15 cellular contexts compared by ENCODE assay signal in genomic region chr3:187022403-187023029, GRCh38.
DNase-seq lines count a peak whose midpoint lies in the region; ATAC-seq, FAIRE-seq and TF ChIP-seq lines count a peak whose summit lies in the region.
"Had no signal": no experiment of that assay in that cellular context is flagged by ENCODE, and none has a peak within 500 bp of the region (broad histone marks: within the 10 kb centered on the region; RNA-seq: fewer than 3 reads in every experiment).

No MANE protein-coding gene starts in this region.

- intact Hi-C loops in K562 (cut with micrococcal nuclease), result loop anchor here (2.0 to 5.0 kb wide), 2 partner anchors 70 to 92 kb away; partner anchors contain the start of gene ST6GAL1
- intact Hi-C loops in upper lobe of right lung (cut with DNase I), result no loop called here

- H3K79me2 ChIP-seq in OCI-LY3 (ENCODE audit: low read length) (peaks cover 85% of the 10 kb centered on the region), K562 (ENCODE audit: control insufficient read depth, insufficient read depth, low read length) (peaks cover 43% of the 10 kb centered on the region)

- TF ChIP-seq EP300 in K562 (IDR thresholded peaks at IDR 0.05; ENCODE audit: low read length), result peak; percentile 99

- POLR2A ChIA-PET in K562 (lab: Yijun Ruan, JAX), result interaction anchor here (0.8 to 1.5 kb wide), 6 partner anchors 9 to 619 kb away, joined by 3 to 5 read pairs (median 4); no protein-coding TSS in a partner anchor

- H3K36me3 ChIP-seq in OCI-LY3 (replicated peaks; ENCODE audit: low read depth, low read length) (peaks cover 28% of the 10 kb centered on the region), K562 (ENCODE audit: control insufficient read depth, insufficient read depth, low read length) (peaks cover 26% of the 10 kb centered on the region), upper lobe of right lung (no peaks in the 10 kb centered on the region), Peyer's patch (no peaks in the 10 kb centered on the region)
- H3K36me3 ChIP-seq: pancreas had no signal

- H3K27ac Mint-ChIP-seq in activated naive CD4-positive, alpha-beta T cell treated with anti-CD3 and anti-CD28 coated beads, Interleukin-2, amount 10 ng/mL, durations not matched to agents 7 days and 5 days, result peak overlapping the region; percentile 97
- peak overlapping the region; percentile 78 for H3K27ac Mint-ChIP-seq in stimulated activated effector memory CD8-positive, alpha-beta T cell treated with anti-CD3 and anti-CD28 coated beads, Interleukin-12 subunit alpha, Interleukin-12 subunit beta, amount 100 ng/mL, for 72 hours

- H3K4me1 ChIP-seq in OCI-LY3 (ENCODE audit: low read length) (peaks cover 80% of the 10 kb centered on the region), K562 (replicated peaks in 1 of 2; ENCODE audit: control insufficient read depth in 2 of 2, insufficient read depth in 2 of 2, low read length in 2 of 2) (peaks cover 40 to 53% of the 10 kb centered on the region in 2 experiments), upper lobe of right lung (peaks cover 18% of the 10 kb centered on the region), Peyer's patch (peaks cover 0 to 8% (median 0%) of the 10 kb centered on the region in 4 donors)
- H3K4me1 ChIP-seq: pancreas had no signal

- H3K9ac ChIP-seq in OCI-LY3 (ENCODE audit: low read length) (peak overlapping the region; percentile 74), K562 (ENCODE audit: insufficient read depth in 1 of 2, low read depth in 2 of 2, low read length in 2 of 2) (peak overlapping the region in 1 of 2 experiments; percentile 41; a peak in 1 of 4 replicates)

- H2AFZ ChIP-seq in OCI-LY3 (ENCODE audit: low read depth, low read length) (no peak overlapping the region), K562 (ENCODE audit: low read depth, low read length) (no peak overlapping the region)

- H3K9me3 ChIP-seq in OCI-LY3 (ENCODE audit: insufficient read depth, low read length) (peaks cover 8% of the 10 kb centered on the region; the same call in 1 of the 2 replicates), K562 (replicated peaks; ENCODE audit: control insufficient read depth, insufficient read depth, low read depth, low read length) (0 out of 2 replicates have a peak, but pooled peaks cover 2% of the 10 kb centered on the region), upper lobe of right lung (no peaks in the 10 kb centered on the region), Peyer's patch (no peaks in the 10 kb centered on the region)
- H3K9me3 ChIP-seq: pancreas had no signal

- peaks cover 68% of the 10 kb centered on the region for H3K4me1 Mint-ChIP-seq in activated naive CD4-positive, alpha-beta T cell treated with anti-CD3 and anti-CD28 coated beads, Interleukin-2, amount 10 ng/mL, durations not matched to agents 7 days and 5 days
- peaks cover 57% of the 10 kb centered on the region for H3K4me1 Mint-ChIP-seq in stimulated activated effector memory CD8-positive, alpha-beta T cell treated with anti-CD3 and anti-CD28 coated beads, Interleukin-12 subunit alpha, Interleukin-12 subunit beta, amount 100 ng/mL, for 72 hours

- FAIRE-seq in K562 (lab: Jason Lieb, UNC), result peak; percentile 97
- FAIRE-seq: islet of Langerhans, pancreas had no signal

- in situ Hi-C loops in K562 (cut with MboI), result no loop called here

- 0% methylated on average over 2 of the region's 3 CpGs for WGBS in K562 (ENCODE audit: insufficient coverage, low coverage, missing lambda C conversion rate)

- ATAC-seq in K562 (peak; percentile 86), upper lobe of right lung (no peak)
- no peak for ATAC-seq in stimulated activated effector memory CD8-positive, alpha-beta T cell treated with anti-CD3 and anti-CD28 coated beads, Interleukin-12 subunit alpha, Interleukin-12 subunit beta, amount 100 ng/mL, for 72 hours
- ATAC-seq: pancreas had no signal

- H3K27me3 Mint-ChIP-seq in activated naive CD4-positive, alpha-beta T cell treated with anti-CD3 and anti-CD28 coated beads, Interleukin-2, amount 10 ng/mL, durations not matched to agents 7 days and 5 days, result no peaks in the 10 kb centered on the region

- no peaks in the 10 kb centered on the region for H3K27me3 ChIP-seq in OCI-LY3 (ENCODE audit: low read depth, low read length)
- no peaks in the 10 kb centered on the region for H3K27me3 ChIP-seq in K562 (ENCODE audit: control insufficient read depth in 2 of 2, insufficient read depth in 2 of 2, low read length in 2 of 2)
- no peaks in the 10 kb centered on the region for H3K27me3 ChIP-seq in upper lobe of right lung
- H3K27me3 ChIP-seq in Peyer's patch, result no peaks in the 10 kb centered on the region
- H3K27me3 ChIP-seq: pancreas had no signal

- TF ChIP-seq POLR2A in K562 (conservative IDR thresholded peaks at IDR 0.05) (no peak), Peyer's patch (IDR thresholded peaks at IDR 0.05) (no peak)

- H3K9me1 ChIP-seq in K562 (ENCODE audit: control insufficient read depth, insufficient read depth, low read length), result no peaks in the 10 kb centered on the region

- H3K9me3 Mint-ChIP-seq in activated naive CD4-positive, alpha-beta T cell treated with anti-CD3 and anti-CD28 coated beads, Interleukin-2, amount 10 ng/mL, durations not matched to agents 7 days and 5 days, result no peaks in the 10 kb centered on the region
- no peaks in the 10 kb centered on the region for H3K9me3 Mint-ChIP-seq in stimulated activated effector memory CD8-positive, alpha-beta T cell treated with anti-CD3 and anti-CD28 coated beads, Interleukin-12 subunit alpha, Interleukin-12 subunit beta, amount 100 ng/mL, for 72 hours

- H3K4me3 ChIP-seq in OCI-LY3 (ENCODE audit: low read length), result peak overlapping the region; percentile 75
- no peak overlapping the region for H3K4me3 ChIP-seq in K562
- no peak overlapping the region for H3K4me3 ChIP-seq in upper lobe of right lung
- H3K4me3 ChIP-seq in Peyer's patch, result peak overlapping the region in 2 of 4 donors; percentile 23 to 29
- H3K4me3 ChIP-seq: pancreas, skin epidermis had no signal

- DNase-seq in activated naive CD4-positive, alpha-beta T cell treated with anti-CD3 and anti-CD28 coated beads, Interleukin-2, amount 10 ng/mL, durations not matched to agents 7 days and 5 days, result no peak
- DNase-seq in activated naive CD4-positive, alpha-beta T cell treated with Interleukin-2 at 50 U/mL for 16 hours, result no peak
- DNase-seq in K562 (ENCODE audit: extremely low read depth in 1 of 4, low spot score in 3 of 4) (peak; percentile 84 to 95 (median 90)), upper lobe of right lung (no peak), Peyer's patch (no peak), SHP77 treated with DMSO at 0.1 percent for 48 hours (lab: John Stamatoyannopoulos, UW) (no peak)
- peak in 1 of 2 donors; percentile 40 for DNase-seq in stimulated activated effector memory CD8-positive, alpha-beta T cell treated with anti-CD3 and anti-CD28 coated beads, Interleukin-12 subunit alpha, Interleukin-12 subunit beta, amount 100 ng/mL, for 72 hours (ENCODE audit: low spot score in 2 of 2)
- DNase-seq: amygdala, MM.1S, NCI-H2081, pancreas, SHP77 had no signal

- no TSS peak for BruUV-seq in K562 (replicated peaks; lab: Mats Ljungman, UMichigan)

- peaks cover 46% of the 10 kb centered on the region for H3K36me3 Mint-ChIP-seq in activated naive CD4-positive, alpha-beta T cell treated with anti-CD3 and anti-CD28 coated beads, Interleukin-2, amount 10 ng/mL, durations not matched to agents 7 days and 5 days
- H3K36me3 Mint-ChIP-seq in stimulated activated effector memory CD8-positive, alpha-beta T cell treated with anti-CD3 and anti-CD28 coated beads, Interleukin-12 subunit alpha, Interleukin-12 subunit beta, amount 100 ng/mL, for 72 hours, result peaks cover 7% of the 10 kb centered on the region

- TF ChIP-seq RAD21 in K562 (CRISPR knock-in tag; conservative IDR thresholded peaks at IDR 0.05 in 1 of 2, IDR thresholded peaks at IDR 0.05 in 1 of 2), result no peak

- H3K27ac ChIP-seq in OCI-LY3 (ENCODE audit: low read length) (peak overlapping the region; percentile 73), K562 (ENCODE audit: extremely low read depth, low read depth, low read length) (peak overlapping the region; percentile 85), upper lobe of right lung (no peak overlapping the region), Peyer's patch (peak overlapping the region in 2 of 4 donors; percentile 78 to 85)
- H3K27ac ChIP-seq: pancreas had no signal

- H4K20me1 ChIP-seq in OCI-LY3 (ENCODE audit: insufficient read depth, low read length), result peaks cover 4% of the 10 kb centered on the region; the same call in 1 of the 2 replicates
- no peaks in the 10 kb centered on the region for H4K20me1 ChIP-seq in K562 (replicated peaks; ENCODE audit: control insufficient read depth, insufficient read depth, low read length)

- H3K4me3 Mint-ChIP-seq in activated naive CD4-positive, alpha-beta T cell treated with anti-CD3 and anti-CD28 coated beads, Interleukin-2, amount 10 ng/mL, durations not matched to agents 7 days and 5 days, result no peak overlapping the region
- no peak overlapping the region for H3K4me3 Mint-ChIP-seq in stimulated activated effector memory CD8-positive, alpha-beta T cell treated with anti-CD3 and anti-CD28 coated beads, Interleukin-12 subunit alpha, Interleukin-12 subunit beta, amount 100 ng/mL, for 72 hours

- no peak for TF ChIP-seq CTCF in OCI-LY3 (IDR thresholded peaks at IDR 0.05; ENCODE audit: low read depth, low read length)
- no peak for TF ChIP-seq CTCF in K562 (IDR thresholded peaks at IDR 0.05 in 2 of 3, conservative IDR thresholded peaks at IDR 0.05 in 1 of 3; ENCODE audit: insufficient read depth in 2 of 3, low read depth in 1 of 3, low read length in 3 of 3)
- no peak for TF ChIP-seq CTCF in upper lobe of right lung (IDR thresholded peaks at IDR 0.05)
- no peak for TF ChIP-seq CTCF in Peyer's patch (IDR thresholded peaks at IDR 0.05)

- H3K4me2 ChIP-seq in OCI-LY3 (ENCODE audit: low read length) (peak overlapping the region; percentile 70), K562 (ENCODE audit: insufficient read depth, low read length) (peak overlapping the region; percentile 75)

- CTCF ChIA-PET in activated naive CD4-positive, alpha-beta T cell treated with anti-CD3 and anti-CD28 coated beads, Interleukin-2, amount 10 ng/mL, durations not matched to agents 7 days and 5 days (lab: Charles Lee), result no interaction called here
- CTCF ChIA-PET in K562 (lab: Yijun Ruan, JAX; ENCODE audit: low intra/inter-chr PET ratio), result no interaction called here

TF ChIP-seq in K562, 482 proteins besides CTCF, POLR2A, EP300 and RAD21 (continues in another document):
- TF ChIP-seq YBX1 (IDR thresholded peaks at IDR 0.05), result no peak
- TF ChIP-seq SRSF3 (IDR thresholded peaks at IDR 0.05; ENCODE audit: insufficient read depth, low read length), result no peak

Comparison
In these comparisons a context has a peak if more than half of its experiments do, and no peak if none do; other contexts are left out.
1. DNase-seq: peak in K562 (4 of 4); none in activated naive CD4-positive, alpha-beta T cell treated with anti-CD3 and anti-CD28 coated beads, Interleukin-2, amount 10 ng/mL, durations not matched to agents 7 days and 5 days (single experiment), activated naive CD4-positive, alpha-beta T cell treated with Interleukin-2 at 50 U/mL for 16 hours (single experiment), upper lobe of right lung (single experiment), Peyer's patch (0 of 3) and SHP77 treated with DMSO at 0.1 percent for 48 hours (single experiment).